36 cellular contexts compared by ENCODE assay signal in the genomic region with DNA sequence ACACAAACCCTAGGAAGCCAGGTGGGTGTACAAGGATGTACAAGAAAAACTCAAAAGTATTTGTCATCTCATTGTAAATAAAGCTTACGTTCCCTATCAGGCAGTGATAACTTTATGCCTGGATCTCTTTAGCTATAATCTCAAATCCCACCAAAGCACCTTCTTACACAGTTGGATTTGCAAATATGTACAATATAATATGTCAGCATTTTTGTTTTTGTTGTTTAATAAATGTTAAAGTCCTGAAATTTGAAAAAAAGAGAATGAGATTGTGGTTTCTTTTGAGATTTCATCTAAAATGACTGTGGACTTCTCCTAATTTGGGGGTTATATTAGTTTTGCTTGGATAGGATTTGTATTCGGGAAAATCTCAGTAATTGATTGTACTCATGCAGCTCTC.
DNase-seq lines count a peak whose midpoint lies in the region; ATAC-seq, FAIRE-seq and TF ChIP-seq lines count a peak whose summit lies in the region.
"Had no signal": no experiment of that assay in that cellular context is flagged by ENCODE, and none has a peak within 500 bp of the region (broad histone marks: within the 10 kb centered on the region; RNA-seq: fewer than 3 reads in every experiment).

No MANE protein-coding gene starts in this region.

- H3K4me3 Mint-ChIP-seq in naive thymus-derived CD4-positive, alpha-beta T cell, result no peak overlapping the region
- H3K4me3 Mint-ChIP-seq: B cell; CD14-positive monocyte; CD4-positive, alpha-beta memory T cell; CD4-positive, alpha-beta T cell; CD4-positive, CD25-positive, alpha-beta regulatory T cell; CD8-positive, alpha-beta memory T cell; CD8-positive, alpha-beta T cell had no signal

- WGBS in HepG2 (ENCODE audit: low lambda C conversion rate), result 13% methylated on average over 2 of the region's 2 CpGs
- WGBS in right lobe of liver (ENCODE audit: insufficient coverage, low coverage, low lambda C conversion rate, missing lambda C conversion rate), result 55% methylated on average over 2 of the region's 2 CpGs
- 28% methylated on average over 2 of the region's 2 CpGs for WGBS in A549 (ENCODE audit: missing lambda C conversion rate)
- no CpG with 5 or more reads among the region's 2 CpGs for WGBS in IMR-90 (ENCODE audit: extremely low coverage in 2 of 2, insufficient read length in 1 of 2), 2 experiments
- WGBS in K562 (ENCODE audit: insufficient coverage, low coverage, missing lambda C conversion rate), result 30% methylated on average over 2 of the region's 2 CpGs

- H2BK120ac ChIP-seq in IMR-90 (ENCODE audit: low read depth, low read length), result no peak overlapping the region

- H3K79me2 ChIP-seq in HepG2 (ENCODE audit: insufficient read depth, low read length), result no peaks in the 10 kb centered on the region
- no peaks in the 10 kb centered on the region for H3K79me2 ChIP-seq in K562 (ENCODE audit: control insufficient read depth, insufficient read depth, low read length)

- H2AK5ac ChIP-seq in IMR-90 (ENCODE audit: low read depth, low read length), result no peak overlapping the region

- intact Hi-C loops in HepG2 (cut with micrococcal nuclease; ENCODE audit: unreplicated experiment), result no loop called here
- intact Hi-C loops in right lobe of liver (cut with DNase I), result no loop called here
- intact Hi-C loops in IMR-90 (cut with micrococcal nuclease), result no loop called here
- intact Hi-C loops in K562 (cut with micrococcal nuclease), result no loop called here
- intact Hi-C loops in naive thymus-derived CD4-positive, alpha-beta T cell (cut with micrococcal nuclease), result no loop called here

- no peak overlapping the region for H3K14ac ChIP-seq in IMR-90 (replicated peaks; ENCODE audit: low read depth, low read length)

- H2AK9ac ChIP-seq in IMR-90 (replicated peaks; ENCODE audit: low read depth, low read length, poor library complexity), result no peak overlapping the region

- H3K27ac ChIP-seq in HepG2 (ENCODE audit: extremely low read length, insufficient read depth, low read length), result no peak overlapping the region
- no peak overlapping the region for H3K27ac ChIP-seq in right lobe of liver
- no peak overlapping the region for H3K27ac ChIP-seq in A549
- H3K27ac ChIP-seq in IMR-90 (ENCODE audit: insufficient read depth, low read length), result no peak overlapping the region
- H3K27ac ChIP-seq in K562 (ENCODE audit: extremely low read depth, low read depth, low read length), result no peak overlapping the region
- H3K27ac ChIP-seq in naive thymus-derived CD4-positive, alpha-beta T cell (ENCODE audit: low read depth, low read length), result no peak overlapping the region
- H3K27ac ChIP-seq: 22Rv1; BLaER1; BLaER1 treated with 17β-estradiol and CSF1 and Interleukin-3, amounts not matched to agents 10 nM and 100 nM; C4-2B had no signal

- TF ChIP-seq EP300 in HepG2 (IDR thresholded peaks at IDR 0.05; ENCODE audit: low read depth in 2 of 2, low read length in 2 of 2) (no peak), HepG2 (CRISPR knock-in tag; IDR thresholded peaks at IDR 0.05; ENCODE audit: borderline replicate concordance) (no peak), A549 (IDR thresholded peaks at IDR 0.05) (no peak), K562 (IDR thresholded peaks at IDR 0.05; ENCODE audit: low read length) (no peak)

- H2AFZ ChIP-seq in HepG2 (ENCODE audit: low read length) (no peak overlapping the region), IMR-90 (replicated peaks; ENCODE audit: low read length, poor library complexity) (no peak overlapping the region), K562 (ENCODE audit: low read depth, low read length) (no peak overlapping the region)

- no peaks in the 10 kb centered on the region for H3K4me1 Mint-ChIP-seq in naive thymus-derived CD4-positive, alpha-beta T cell
- H3K4me1 Mint-ChIP-seq: B cell; CD14-positive monocyte; CD4-positive, alpha-beta memory T cell; CD4-positive, CD25-positive, alpha-beta regulatory T cell; CD8-positive, alpha-beta memory T cell had no signal

- H3K36me3 Mint-ChIP-seq in naive thymus-derived CD4-positive, alpha-beta T cell, result no peaks in the 10 kb centered on the region
- H3K36me3 Mint-ChIP-seq: CD14-positive monocyte; CD4-positive, alpha-beta memory T cell; CD4-positive, CD25-positive, alpha-beta regulatory T cell; CD8-positive, alpha-beta memory T cell; CD8-positive, alpha-beta T cell had no signal

- no peaks in the 10 kb centered on the region for H3K4me1 ChIP-seq in HepG2 (ENCODE audit: insufficient read depth, low read length)
- no peaks in the 10 kb centered on the region for H3K4me1 ChIP-seq in right lobe of liver
- no peaks in the 10 kb centered on the region for H3K4me1 ChIP-seq in A549
- H3K4me1 ChIP-seq in IMR-90 (ENCODE audit: control insufficient read depth, insufficient read depth, low read length), result no peaks in the 10 kb centered on the region
- no peaks in the 10 kb centered on the region for H3K4me1 ChIP-seq in K562 (replicated peaks in 1 of 2; ENCODE audit: control insufficient read depth in 2 of 2, insufficient read depth in 2 of 2, low read length in 2 of 2)
- H3K4me1 ChIP-seq in naive thymus-derived CD4-positive, alpha-beta T cell (ENCODE audit: control insufficient read depth in 2 of 2, insufficient read depth in 2 of 2, low read length in 2 of 2), result no peaks in the 10 kb centered on the region
- H3K4me1 ChIP-seq: BE2C, Caco-2 had no signal

- no peak for TF ChIP-seq CTCF in HepG2 (CRISPR knock-in tag; IDR thresholded peaks at IDR 0.05)
- TF ChIP-seq CTCF in right lobe of liver (IDR thresholded peaks at IDR 0.05), result no peak
- no peak for TF ChIP-seq CTCF in A549 (IDR thresholded peaks at IDR 0.05)
- TF ChIP-seq CTCF in IMR-90 (conservative IDR thresholded peaks at IDR 0.05; ENCODE audit: low read depth, low read length), result no peak
- TF ChIP-seq CTCF in K562 (IDR thresholded peaks at IDR 0.05 in 2 of 3, conservative IDR thresholded peaks at IDR 0.05 in 1 of 3; ENCODE audit: insufficient read depth in 2 of 3, low read depth in 1 of 3, low read length in 3 of 3), result no peak

- FAIRE-seq in HepG2 (lab: Jason Lieb, UNC) (no peak), A549 (lab: Jason Lieb, UNC) (no peak), K562 (lab: Jason Lieb, UNC) (no peak)
- FAIRE-seq: A204.1, D721Med had no signal

- TF ChIP-seq RAD21 in HepG2 (CRISPR knock-in tag; IDR thresholded peaks at IDR 0.05), result no peak
- TF ChIP-seq RAD21 in A549 (conservative IDR thresholded peaks at IDR 0.05 in 1 of 2, IDR thresholded peaks at IDR 0.05 in 1 of 2), result no peak
- no peak for TF ChIP-seq RAD21 in IMR-90 (IDR thresholded peaks at IDR 0.05; ENCODE audit: low read length)
- TF ChIP-seq RAD21 in K562 (CRISPR knock-in tag; conservative IDR thresholded peaks at IDR 0.05 in 1 of 2, IDR thresholded peaks at IDR 0.05 in 1 of 2), result no peak

- H3K79me1 ChIP-seq in IMR-90 (ENCODE audit: low read depth in 1 of 2, low read length in 2 of 2), result no peaks in the 10 kb centered on the region

- POLR2A ChIA-PET in HepG2 (lab: Yijun Ruan, JAX), result no interaction called here
- POLR2A ChIA-PET in A549 (lab: Yijun Ruan, JAX), result no interaction called here
- POLR2A ChIA-PET in IMR-90 (lab: Charles Lee; ENCODE audit: unreplicated experiment), result no interaction called here
- POLR2A ChIA-PET in K562 (lab: Yijun Ruan, JAX), result no interaction called here
- POLR2A ChIA-PET in naive thymus-derived CD4-positive, alpha-beta T cell (lab: Charles Lee), result no interaction called here

- BruUV-seq in HepG2 (replicated peaks; lab: Mats Ljungman, UMichigan), result no TSS peak
- no TSS peak for BruUV-seq in IMR-90 (replicated peaks; lab: Mats Ljungman, UMichigan)
- BruUV-seq in K562 (replicated peaks; lab: Mats Ljungman, UMichigan), result no TSS peak

- H4K20me1 ChIP-seq in HepG2 (ENCODE audit: insufficient read depth, low read length), result no peaks in the 10 kb centered on the region
- H4K20me1 ChIP-seq in IMR-90 (ENCODE audit: insufficient read depth, low read length), result no peaks in the 10 kb centered on the region
- no peaks in the 10 kb centered on the region for H4K20me1 ChIP-seq in K562 (replicated peaks; ENCODE audit: control insufficient read depth, insufficient read depth, low read length)
- H4K20me1 ChIP-seq: BLaER1; BLaER1 treated with 17β-estradiol and CSF1 and Interleukin-3, amounts not matched to agents 10 nM and 100 nM had no signal

- no peak overlapping the region for H3K56ac ChIP-seq in IMR-90 (ENCODE audit: extremely low read depth, insufficient read depth, low read length)

- no peak for DNase-seq in HepG2 (ENCODE audit: low spot score)
- DNase-seq in right lobe of liver, result no peak
- DNase-seq in A549 (ENCODE audit: low read depth in 1 of 2, low spot score in 1 of 2), result no peak
- DNase-seq in IMR-90, result no peak
- DNase-seq in K562 (ENCODE audit: extremely low read depth in 1 of 4, low spot score in 3 of 4), result no peak
- no peak for DNase-seq in naive thymus-derived CD4-positive, alpha-beta T cell
- DNase-seq in SIG-M5 (lab: John Stamatoyannopoulos, UW), result no peak
- DNase-seq in occipital lobe (lab: John Stamatoyannopoulos, UW), result no peak
- DNase-seq: 8988T; ACHN; AML-193; BE2C; C1 segment of cervical spinal cord; Caco-2; Calu3; CD4-positive, alpha-beta memory T cell; CD4-positive, alpha-beta T cell; CD4-positive, CD25-positive, alpha-beta regulatory T cell; CD8-positive, alpha-beta memory T cell; CD8-positive, alpha-beta T cell; COR-L47; DMS 273 treated with DMSO at 0.1 percent for 48 hours; DMS153; DMS53; DMS79; DMS79 treated with DMSO at 0.1 percent for 48 hours; DND-41; EL had no signal

- H3K4me3 ChIP-seq in HepG2 (replicated peaks in 1 of 3; ENCODE audit: insufficient read depth in 1 of 3, low read depth in 2 of 3, low read length in 3 of 3), result no peak overlapping the region
- H3K4me3 ChIP-seq in right lobe of liver, result no peak overlapping the region
- no peak overlapping the region for H3K4me3 ChIP-seq in A549
- H3K4me3 ChIP-seq in IMR-90 (ENCODE audit: insufficient read depth, low read depth, low read length), result no peak overlapping the region
- H3K4me3 ChIP-seq in K562, result no peak overlapping the region
- H3K4me3 ChIP-seq in naive thymus-derived CD4-positive, alpha-beta T cell (ENCODE audit: low read length), result no peak overlapping the region
- H3K4me3 ChIP-seq: BLaER1; BLaER1 treated with 17β-estradiol and CSF1 and Interleukin-3, amounts not matched to agents 10 nM and 100 nM had no signal

- no peak overlapping the region for H4K91ac ChIP-seq in IMR-90 (ENCODE audit: insufficient read depth, low read depth, low read length)

- H3K9me1 ChIP-seq in IMR-90 (ENCODE audit: insufficient read depth, low read length), result no peaks in the 10 kb centered on the region
- no peaks in the 10 kb centered on the region for H3K9me1 ChIP-seq in K562 (ENCODE audit: control insufficient read depth, insufficient read depth, low read length)

- H4K5ac ChIP-seq in IMR-90 (ENCODE audit: low read depth, low read length), result no peak overlapping the region

- no peak for TF ChIP-seq POLR2A in HepG2 (IDR thresholded peaks at IDR 0.05; ENCODE audit: insufficient read depth in 1 of 2, low read depth in 2 of 2, low read length in 2 of 2)
- no peak for TF ChIP-seq POLR2A in right lobe of liver (IDR thresholded peaks at IDR 0.05)
- no peak for TF ChIP-seq POLR2A in A549 (IDR thresholded peaks at IDR 0.05; ENCODE audit: low read length)
- TF ChIP-seq POLR2A in IMR-90 (IDR thresholded peaks at IDR 0.05; ENCODE audit: low read depth, low read length), result no peak
- no peak for TF ChIP-seq POLR2A in K562 (conservative IDR thresholded peaks at IDR 0.05)

- H2BK20ac ChIP-seq in IMR-90 (ENCODE audit: low read depth, low read length), result no peak overlapping the region

- H3K27me3 Mint-ChIP-seq in naive thymus-derived CD4-positive, alpha-beta T cell, result peaks cover 0 to 4% (median 0%) of the 10 kb centered on the region in 5 donors
- H3K27me3 Mint-ChIP-seq: B cell; CD4-positive, alpha-beta memory T cell; CD4-positive, alpha-beta T cell; CD4-positive, CD25-positive, alpha-beta regulatory T cell; CD8-positive, alpha-beta memory T cell had no signal

- H2BK15ac ChIP-seq in IMR-90 (ENCODE audit: low read depth, low read length), result no peak overlapping the region

- H3K27ac Mint-ChIP-seq in naive thymus-derived CD4-positive, alpha-beta T cell, result no peak overlapping the region
- H3K27ac Mint-ChIP-seq: B cell; CD14-positive monocyte; CD4-positive, alpha-beta memory T cell; CD4-positive, alpha-beta T cell; CD4-positive, CD25-positive, alpha-beta regulatory T cell; CD8-positive, alpha-beta memory T cell; CD8-positive, alpha-beta T cell had no signal

- no peak overlapping the region for H3K23ac ChIP-seq in IMR-90 (ENCODE audit: low read depth, low read length)

- no peak overlapping the region for H4K8ac ChIP-seq in IMR-90 (ENCODE audit: low read depth in 2 of 2, low read length in 2 of 2)

- no peak overlapping the region for H3K18ac ChIP-seq in IMR-90 (ENCODE audit: low read depth, low read length)

- no peak overlapping the region for H3K4ac ChIP-seq in IMR-90 (ENCODE audit: low read depth, low read length)

- no peak for ATAC-seq in HepG2
- no peak for ATAC-seq in right lobe of liver
- no peak for ATAC-seq in A549
- no peak for ATAC-seq in IMR-90 (ENCODE audit: low read depth)
- ATAC-seq in K562, result no peak
- no peak for ATAC-seq in naive thymus-derived CD4-positive, alpha-beta T cell
- ATAC-seq: CD8-positive, alpha-beta T cell had no signal

- in situ Hi-C loops in HepG2 (cut with HindIII; ENCODE audit: extremely low pct_ligation_motif_present, low pct_unique_long_range_greater_than_20kb), result no loop called here
- in situ Hi-C loops in IMR-90 (cut with MboI; ENCODE audit: low sequenced_read_pairs), result no loop called here
- in situ Hi-C loops in K562 (cut with MboI), result no loop called here

- no peak overlapping the region for H2BK5ac ChIP-seq in IMR-90 (ENCODE audit: low read depth, low read length, poor library complexity, severe bottlenecking)

- dilution Hi-C loops in IMR-90 (cut with HindIII; ENCODE audit: low sequenced_read_pairs, unreplicated experiment), result no loop called here

- H3K36me3 ChIP-seq in HepG2 (replicated peaks in 1 of 2; ENCODE audit: control insufficient read depth in 1 of 2, insufficient read depth in 2 of 2, low read length in 2 of 2) (no peaks in the 10 kb centered on the region), right lobe of liver (no peaks in the 10 kb centered on the region), IMR-90 (ENCODE audit: control insufficient read depth, insufficient read depth, low read length) (no peaks in the 10 kb centered on the region), K562 (ENCODE audit: control insufficient read depth, insufficient read depth, low read length) (no peaks in the 10 kb centered on the region)
- no peaks in the 10 kb centered on the region for H3K36me3 ChIP-seq in naive thymus-derived CD4-positive, alpha-beta T cell (ENCODE audit: control insufficient read depth in 2 of 3, insufficient read depth in 3 of 3, low read length in 3 of 3)
- H3K36me3 ChIP-seq: BE2C; BLaER1; BLaER1 treated with 17β-estradiol and CSF1 and Interleukin-3, amounts not matched to agents 10 nM and 100 nM had no signal

- H3K9ac ChIP-seq in HepG2 (ENCODE audit: insufficient read depth, low read depth, low read length) (no peak overlapping the region), IMR-90 (ENCODE audit: low read depth, low read length) (no peak overlapping the region), K562 (ENCODE audit: insufficient read depth in 1 of 2, low read depth in 2 of 2, low read length in 2 of 2) (no peak overlapping the region)
- H3K9ac ChIP-seq: BLaER1; BLaER1 treated with 17β-estradiol and CSF1 and Interleukin-3, amounts not matched to agents 10 nM and 100 nM had no signal

- H3K27me3 ChIP-seq in HepG2 (ENCODE audit: control insufficient read depth in 1 of 2, insufficient read depth in 2 of 2, low read length in 2 of 2), result no peaks in the 10 kb centered on the region
- H3K27me3 ChIP-seq in right lobe of liver, result no peaks in the 10 kb centered on the region
- H3K27me3 ChIP-seq in IMR-90 (ENCODE audit: control insufficient read depth, insufficient read depth, low read length), result no peaks in the 10 kb centered on the region
- H3K27me3 ChIP-seq in K562 (ENCODE audit: control insufficient read depth in 2 of 2, insufficient read depth in 2 of 2, low read length in 2 of 2), result no peaks in the 10 kb centered on the region
- H3K27me3 ChIP-seq in naive thymus-derived CD4-positive, alpha-beta T cell (ENCODE audit: control insufficient read depth in 2 of 2, insufficient read depth in 2 of 2, low read length in 2 of 2), result no peaks in the 10 kb centered on the region
- H3K27me3 ChIP-seq: BE2C; BLaER1; BLaER1 treated with 17β-estradiol and CSF1 and Interleukin-3, amounts not matched to agents 10 nM and 100 nM had no signal

- 0 out of 2 replicates have a peak, but pooled peaks cover 5% of the 10 kb centered on the region for H3K9me3 ChIP-seq in HepG2 (ENCODE audit: low read length)
- no peaks in the 10 kb centered on the region for H3K9me3 ChIP-seq in right lobe of liver
- 0 out of 3 replicates have a peak, but pooled peaks cover 5% of the 10 kb centered on the region for H3K9me3 ChIP-seq in A549
- H3K9me3 ChIP-seq in IMR-90 (ENCODE audit: control insufficient read depth, insufficient read depth, low read length), result no peaks in the 10 kb centered on the region
- no peaks in the 10 kb centered on the region; the same call in 1 of the 2 replicates for H3K9me3 ChIP-seq in K562 (replicated peaks; ENCODE audit: control insufficient read depth, insufficient read depth, low read depth, low read length)
- no peaks in the 10 kb centered on the region for H3K9me3 ChIP-seq in naive thymus-derived CD4-positive, alpha-beta T cell (ENCODE audit: control insufficient read depth in 2 of 3, low read length in 3 of 3)
- H3K9me3 ChIP-seq: BE2C, BLaER1, Caco-2 had no signal

- H3K4me2 ChIP-seq in HepG2 (ENCODE audit: low read depth, low read length) (no peak overlapping the region), A549 (no peak overlapping the region), IMR-90 (ENCODE audit: low read depth, low read length) (no peak overlapping the region), K562 (ENCODE audit: insufficient read depth, low read length) (no peak overlapping the region)
- H3K4me2 ChIP-seq: BLaER1; BLaER1 treated with 17β-estradiol and CSF1 and Interleukin-3, amounts not matched to agents 10 nM and 100 nM had no signal

- peaks cover 0 to 22% (median 6%) of the 10 kb centered on the region in 11 donors for H3K9me3 Mint-ChIP-seq in naive thymus-derived CD4-positive, alpha-beta T cell

- CTCF ChIA-PET in HepG2 (lab: Yijun Ruan, JAX; ENCODE audit: low intra/inter-chr PET ratio, low total read pairs) (no interaction called here), A549 (lab: Yijun Ruan, JAX) (no interaction called here), IMR-90 (lab: Yijun Ruan, JAX) (no interaction called here), K562 (lab: Yijun Ruan, JAX; ENCODE audit: low intra/inter-chr PET ratio) (no interaction called here)
- CTCF ChIA-PET in naive thymus-derived CD4-positive, alpha-beta T cell (lab: Charles Lee), result no interaction called here
